ENCODE assay signal across 21 cellular contexts in genomic region chr17:47624727-47625068, GRCh38.
"Had no signal": no experiment of that assay in that cellular context is flagged by ENCODE, and none has a peak within 500 bp of the region (broad histone marks: within the 10 kb centered on the region; RNA-seq: fewer than 3 reads in every experiment).

No MANE protein-coding gene starts in this region.

- H3K9me3 Mint-ChIP-seq: activated CD4-positive, alpha-beta T cell treated with anti-CD3 and anti-CD28 coated beads, Interleukin-2, amount 10 ng/mL, durations not matched to agents 7 days and 5 days; activated naive CD4-positive, alpha-beta T cell treated with anti-CD3 and anti-CD28 coated beads for 36 hours; activated naive CD8-positive, alpha-beta T cell treated with anti-CD3 and anti-CD28 coated beads, Interleukin-2, amount 50 U/mL, for 24 hours; activated T-cell treated with anti-CD3 and anti-CD28 coated beads, Interleukin-2, amount 50 U/mL, for 4 hours; endodermal cell; natural killer cell had no signal

- H3K27ac Mint-ChIP-seq: activated CD4-positive, alpha-beta T cell treated with anti-CD3 and anti-CD28 coated beads, Interleukin-2, amount 10 ng/mL, durations not matched to agents 7 days and 5 days; activated naive CD4-positive, alpha-beta T cell treated with anti-CD3 and anti-CD28 coated beads for 36 hours; activated naive CD8-positive, alpha-beta T cell treated with anti-CD3 and anti-CD28 coated beads, Interleukin-2, amount 50 U/mL, for 24 hours; endodermal cell; natural killer cell had no signal

- H3K36me3 Mint-ChIP-seq: natural killer cell had no signal

- H3K27ac ChIP-seq: esophagus squamous epithelium, gastrocnemius medialis had no signal

- H3K27me3 Mint-ChIP-seq: activated CD4-positive, alpha-beta T cell treated with anti-CD3 and anti-CD28 coated beads, Interleukin-2, amount 10 ng/mL, durations not matched to agents 7 days and 5 days; activated naive CD8-positive, alpha-beta T cell treated with anti-CD3 and anti-CD28 coated beads, Interleukin-2, amount 50 U/mL, for 24 hours had no signal

- H3K4me3 Mint-ChIP-seq: activated CD4-positive, alpha-beta T cell treated with anti-CD3 and anti-CD28 coated beads, Interleukin-2, amount 10 ng/mL, durations not matched to agents 7 days and 5 days; activated naive CD4-positive, alpha-beta T cell treated with anti-CD3 and anti-CD28 coated beads for 36 hours; activated naive CD8-positive, alpha-beta T cell treated with anti-CD3 and anti-CD28 coated beads, Interleukin-2, amount 50 U/mL, for 24 hours; activated T-cell treated with anti-CD3 and anti-CD28 coated beads, Interleukin-2, amount 50 U/mL, for 4 hours; endodermal cell; natural killer cell had no signal

- H3K4me1 Mint-ChIP-seq: natural killer cell had no signal

- H3K9me3 ChIP-seq: esophagus squamous epithelium, gastrocnemius medialis had no signal

- DNase-seq: activated CD4-positive, alpha-beta T cell treated with anti-CD3 and anti-CD28 coated beads, Interleukin-2, amount 10 ng/mL, durations not matched to agents 7 days and 5 days; activated CD8-positive, alpha-beta memory T cell treated with anti-CD3 and anti-CD28 coated beads for 24 hours; activated CD8-positive, alpha-beta memory T cell treated with anti-CD3 and anti-CD28 coated beads, Interleukin-2, amount 50 U/mL, for 4 hours; activated naive CD4-positive, alpha-beta T cell treated with anti-CD3 and anti-CD28 coated beads for 36 hours; activated naive CD8-positive, alpha-beta T cell treated with anti-CD3 and anti-CD28 coated beads, Interleukin-2, amount 50 U/mL, for 24 hours; activated T-cell treated with anti-CD3 and anti-CD28 coated beads, Interleukin-2, amount 50 U/mL, for 4 hours; cerebellar nuclear complex; cortex of kidney; endodermal cell; esophagus squamous epithelium; gastrocnemius medialis; head of caudate nucleus; hypothalamus; left ventricle myocardium superior; midbrain; natural killer cell; retina; stimulated activated CD4-positive, alpha-beta T cell treated with anti-CD3 and anti-CD28 coated beads, Interleukin-2, amount 100 ng/mL, for 48 hours; stimulated activated CD8-positive, alpha-beta memory T cell treated with anti-CD3 and anti-CD28 coated beads, Interleukin-4, amount 100 ng/mL, for 48 hours; stimulated activated naive CD4-positive, alpha-beta T cell had no signal

- H3K27me3 ChIP-seq: esophagus squamous epithelium, gastrocnemius medialis had no signal

- ATAC-seq: activated CD4-positive, CD25-positive, alpha-beta regulatory T cell treated with anti-CD3 and anti-CD28 coated beads, Interleukin-2, amount 50 U/mL, for 24 hours; activated naive CD8-positive, alpha-beta T cell treated with anti-CD3 and anti-CD28 coated beads, Interleukin-2, amount 50 U/mL, for 24 hours; activated T-cell treated with anti-CD3 and anti-CD28 coated beads, Interleukin-2, amount 50 U/mL, for 4 hours; gastrocnemius medialis; left ventricle myocardium superior; natural killer cell had no signal

- H3K4me3 ChIP-seq: esophagus squamous epithelium, gastrocnemius medialis had no signal
